29 cellular contexts compared by ENCODE assay signal in the genomic region with DNA sequence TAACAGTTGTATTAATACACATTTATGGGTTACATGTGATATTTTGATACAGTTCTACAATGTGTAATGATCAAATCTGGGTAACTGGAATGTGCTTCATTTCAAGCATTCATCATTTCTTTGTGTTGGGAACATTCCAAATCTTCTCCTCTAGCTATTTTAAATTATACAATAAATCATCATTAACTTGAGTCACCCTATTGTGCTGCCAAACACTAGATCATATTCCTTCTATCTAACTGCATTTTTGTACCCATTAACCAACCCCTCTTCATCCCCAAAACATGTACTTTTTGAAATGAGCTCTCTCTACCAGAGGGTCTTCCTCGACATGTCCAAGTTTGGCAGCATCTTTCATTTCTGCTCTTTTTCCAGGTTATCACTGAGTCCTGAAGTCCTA.
A peak's percentile ranks its signal among the peaks of the same experiment; 100 is the strongest.
DNase-seq lines count a peak whose midpoint lies in the region; ATAC-seq and TF ChIP-seq lines count a peak whose summit lies in the region.
"Had no signal": no experiment of that assay in that cellular context is flagged by ENCODE, and none has a peak within 500 bp of the region (broad histone marks: within the 10 kb centered on the region; RNA-seq: fewer than 3 reads in every experiment).

No MANE protein-coding gene starts in this region.

- H2AFZ ChIP-seq in IMR-90 (replicated peaks; ENCODE audit: low read length, poor library complexity) = no peak overlapping the region

- no peak overlapping the region for H4K91ac ChIP-seq in IMR-90 (ENCODE audit: insufficient read depth, low read depth, low read length)

- intact Hi-C loops in CD4-positive, alpha-beta T cell (cut with DNase I, micrococcal nuclease) = loop anchor here in 1 of 2 experiments (5.0 kb wide), 1 partner anchor 79 kb away; a partner anchor contains a TSS
- intact Hi-C loops in IMR-90 (cut with micrococcal nuclease) = no loop called here
- intact Hi-C loops in Right ventricle myocardium superior (cut with DNase I) = no loop called here
- intact Hi-C loops in transverse colon (cut with DNase I; ENCODE audit: low total_unique reads) = no loop called here

- no peak overlapping the region for H4K8ac ChIP-seq in IMR-90 (ENCODE audit: low read depth in 2 of 2, low read length in 2 of 2)

- TF ChIP-seq POLR2A in IMR-90 (IDR thresholded peaks at IDR 0.05; ENCODE audit: low read depth, low read length) = no peak
- TF ChIP-seq POLR2A in transverse colon (IDR thresholded peaks at IDR 0.05) = no peak

- H3K9me3 ChIP-seq in CD4-positive, alpha-beta T cell (ENCODE audit: control insufficient read depth, low read length) = no peaks in the 10 kb centered on the region
- H3K9me3 ChIP-seq in IMR-90 (ENCODE audit: control insufficient read depth, insufficient read depth, low read length) (no peaks in the 10 kb centered on the region), transverse colon (no peaks in the 10 kb centered on the region)
- H3K9me3 ChIP-seq: neutrophil, spleen, thoracic aorta had no signal

- DNase-seq in CD4-positive, alpha-beta T cell = no peak
- DNase-seq in IMR-90 (peak; percentile 16), astrocyte of the spinal cord (ENCODE audit: low read depth, low spot score) (peak; percentile 8), iris pigment epithelial cell (ENCODE audit: low read depth) (peak; percentile 43), Right ventricle myocardium superior (no peak), cerebellum (ENCODE audit: low spot score) (no peak), transverse colon (no peak)
- DNase-seq: activated CD4-positive, alpha-beta T cell treated with anti-CD3 and anti-CD28 coated beads for 48 hours; activated effector memory CD4-positive, alpha-beta T cell treated with anti-CD3 and anti-CD28 coated beads, Interleukin-2, amount 50 U/mL, for 16 hours; activated naive CD8-positive, alpha-beta T cell treated with anti-CD3 and anti-CD28 coated beads for 36 hours; activated T-cell treated with anti-CD3 and anti-CD28 coated beads, Interleukin-2, amount 50 U/mL, for 1 hour; aorta; CD8-positive, alpha-beta T cell; dermis blood vessel endothelial cell; naive B cell; NCI-H1417 treated with DMSO at 0.1 percent for 48 hours; NCI-H2081 treated with DMSO at 0.1 percent for 48 hours; NCI-H226; NCI-H69; right cardiac atrium; SIG-M5; spleen; stimulated activated CD8-positive, alpha-beta memory T cell treated with anti-CD3 and anti-CD28 coated beads, Interleukin-4, amount 100 ng/mL, for 48 hours; SW 1271 had no signal

- CTCF ChIA-PET in CD4-positive, alpha-beta T cell (lab: Charles Lee) = no interaction called here
- CTCF ChIA-PET in IMR-90 (lab: Yijun Ruan, JAX) = no interaction called here

- no peak overlapping the region for H3K9ac ChIP-seq in IMR-90 (ENCODE audit: low read depth, low read length)

- H3K27ac Mint-ChIP-seq in CD4-positive, alpha-beta T cell = peak overlapping the region; percentile 39
- H3K27ac Mint-ChIP-seq: activated naive CD8-positive, alpha-beta T cell treated with anti-CD3 and anti-CD28 coated beads for 36 hours; mesothelial cell of epicardium; stimulated activated naive CD8-positive, alpha-beta T cell treated with anti-CD3 and anti-CD28 coated beads, Interleukin-15, Interleukin-2, amounts not matched to agents 100 ng/mL and 50 ng/mL, for 24 hours had no signal

- in situ Hi-C loops in IMR-90 (cut with MboI; ENCODE audit: low sequenced_read_pairs) = no loop called here
- in situ Hi-C loops in astrocyte of the spinal cord (cut with HindIII; ENCODE audit: low sequenced_read_pairs) = no loop called here
- in situ Hi-C loops in transverse colon (cut with MboI; ENCODE audit: low pct_ligation_motif_present in 1 of 4, low pct_unique_long_range_greater_than_20kb in 1 of 4, low sequenced_read_pairs in 3 of 4) = no loop called here

- H3K27ac ChIP-seq in CD4-positive, alpha-beta T cell (ENCODE audit: low read depth, low read length) = no peak overlapping the region
- H3K27ac ChIP-seq in IMR-90 (ENCODE audit: insufficient read depth, low read length) (no peak overlapping the region), transverse colon (no peak overlapping the region)
- H3K27ac ChIP-seq: neutrophil, spleen, thoracic aorta had no signal

- TF ChIP-seq EP300 in transverse colon (IDR thresholded peaks at IDR 0.05; ENCODE audit: low read depth) = no peak

- no peak overlapping the region for H3K4me3 Mint-ChIP-seq in CD4-positive, alpha-beta T cell
- H3K4me3 Mint-ChIP-seq: activated naive CD8-positive, alpha-beta T cell treated with anti-CD3 and anti-CD28 coated beads for 36 hours; CD8-positive, alpha-beta T cell; mesothelial cell of epicardium; stimulated activated naive CD8-positive, alpha-beta T cell treated with anti-CD3 and anti-CD28 coated beads, Interleukin-15, Interleukin-2, amounts not matched to agents 100 ng/mL and 50 ng/mL, for 24 hours had no signal

- no peak overlapping the region for H3K18ac ChIP-seq in IMR-90 (ENCODE audit: low read depth, low read length)

- H3K4me3 ChIP-seq in IMR-90 (ENCODE audit: insufficient read depth, low read depth, low read length) (no peak overlapping the region), astrocyte of the spinal cord (ENCODE audit: low read depth, low read length) (no peak overlapping the region), transverse colon (no peak overlapping the region)
- H3K4me3 ChIP-seq: spleen, thoracic aorta had no signal

- H3K4me2 ChIP-seq in IMR-90 (ENCODE audit: low read depth, low read length) = no peak overlapping the region

- no peaks in the 10 kb centered on the region for H4K20me1 ChIP-seq in IMR-90 (ENCODE audit: insufficient read depth, low read length)

- ATAC-seq in CD4-positive, alpha-beta T cell (ENCODE audit: poor library complexity) = no peak
- ATAC-seq in IMR-90 (ENCODE audit: low read depth) = no peak
- ATAC-seq in Right ventricle myocardium superior (ENCODE audit: poor library complexity) = no peak
- no peak for ATAC-seq in GM19023 (IDR thresholded peaks at IDR 0.05; ENCODE audit: unreplicated experiment)
- ATAC-seq: CD8-positive, alpha-beta T cell; right cardiac atrium had no signal

- no peaks in the 10 kb centered on the region for H3K27me3 Mint-ChIP-seq in CD4-positive, alpha-beta T cell
- H3K27me3 Mint-ChIP-seq: naive B cell; stimulated activated naive CD8-positive, alpha-beta T cell treated with anti-CD3 and anti-CD28 coated beads, Interleukin-15, Interleukin-2, amounts not matched to agents 100 ng/mL and 50 ng/mL, for 24 hours had no signal

- dilution Hi-C loops in IMR-90 (cut with HindIII; ENCODE audit: low sequenced_read_pairs, unreplicated experiment) = no loop called here

- H3K9me1 ChIP-seq in IMR-90 (ENCODE audit: insufficient read depth, low read length) = no peaks in the 10 kb centered on the region

- H3K9me3 Mint-ChIP-seq in CD4-positive, alpha-beta T cell = no peaks in the 10 kb centered on the region
- H3K9me3 Mint-ChIP-seq: activated naive CD8-positive, alpha-beta T cell treated with anti-CD3 and anti-CD28 coated beads for 36 hours; CD8-positive, alpha-beta T cell; mesothelial cell of epicardium; naive B cell; stimulated activated naive CD8-positive, alpha-beta T cell treated with anti-CD3 and anti-CD28 coated beads, Interleukin-15, Interleukin-2, amounts not matched to agents 100 ng/mL and 50 ng/mL, for 24 hours had no signal

- H3K4me1 ChIP-seq in IMR-90 (ENCODE audit: control insufficient read depth, insufficient read depth, low read length) (peaks cover 4% of the 10 kb centered on the region), transverse colon (peaks cover 0 to 2% (median 0%) of the 10 kb centered on the region in 4 donors)

- H3K36me3 Mint-ChIP-seq in CD4-positive, alpha-beta T cell (ENCODE audit: low read depth) = no peaks in the 10 kb centered on the region
- H3K36me3 Mint-ChIP-seq: activated naive CD8-positive, alpha-beta T cell treated with anti-CD3 and anti-CD28 coated beads for 36 hours; CD8-positive, alpha-beta T cell; mesothelial cell of epicardium; naive B cell had no signal

- 100% methylated on average over 1 of the region's 1 CpG; no CpG with 5 or more reads in 1 of the 2 experiments for WGBS in IMR-90 (ENCODE audit: extremely low coverage in 2 of 2, insufficient read length in 1 of 2), 2 experiments
- 87 to 100% methylated on average over 1 of the region's 1 CpG for WGBS in transverse colon (ENCODE audit: low coverage in 1 of 2), 2 donors

- H3K56ac ChIP-seq in IMR-90 (ENCODE audit: extremely low read depth, insufficient read depth, low read length) = no peak overlapping the region

- no peak overlapping the region for H3K23ac ChIP-seq in IMR-90 (ENCODE audit: low read depth, low read length)

- no peak overlapping the region for H2BK15ac ChIP-seq in IMR-90 (ENCODE audit: low read depth, low read length)

- no peak overlapping the region for H2BK5ac ChIP-seq in IMR-90 (ENCODE audit: low read depth, low read length, poor library complexity, severe bottlenecking)

- no peak for TF ChIP-seq RAD21 in IMR-90 (IDR thresholded peaks at IDR 0.05; ENCODE audit: low read length)

- H2AK9ac ChIP-seq in IMR-90 (replicated peaks; ENCODE audit: low read depth, low read length, poor library complexity) = no peak overlapping the region

- no peak overlapping the region for H3K4ac ChIP-seq in IMR-90 (ENCODE audit: low read depth, low read length)

- POLR2A ChIA-PET in CD4-positive, alpha-beta T cell (lab: Charles Lee) = interaction anchor here (0.6 to 1.5 kb wide), 4 partner anchors 15 to 34 kb away, joined by 3 read pairs; no protein-coding TSS in a partner anchor
- POLR2A ChIA-PET in IMR-90 (lab: Charles Lee; ENCODE audit: unreplicated experiment) = interaction anchor here (0.6 kb wide), 1 partner anchor 288 kb away, joined by 3 read pairs; no protein-coding TSS in a partner anchor

- BruUV-seq in IMR-90 (replicated peaks; lab: Mats Ljungman, UMichigan) = no TSS peak

- H3K4me1 Mint-ChIP-seq in CD4-positive, alpha-beta T cell (ENCODE audit: low read depth) = peaks cover 66% of the 10 kb centered on the region

- TF ChIP-seq CTCF in CD4-positive, alpha-beta T cell (IDR thresholded peaks at IDR 0.05) = no peak
- TF ChIP-seq CTCF in IMR-90 (conservative IDR thresholded peaks at IDR 0.05; ENCODE audit: low read depth, low read length) (no peak), astrocyte of the spinal cord (IDR thresholded peaks at IDR 0.05; ENCODE audit: low read depth, low read length) (no peak), transverse colon (IDR thresholded peaks at IDR 0.05) (no peak)

- H3K79me1 ChIP-seq in IMR-90 (ENCODE audit: low read depth in 1 of 2, low read length in 2 of 2) = no peaks in the 10 kb centered on the region

- H3K27me3 ChIP-seq in CD4-positive, alpha-beta T cell (ENCODE audit: control insufficient read depth, insufficient read depth, low read length) = no peaks in the 10 kb centered on the region
- no peaks in the 10 kb centered on the region; the same call in 1 of the 2 replicates for H3K27me3 ChIP-seq in IMR-90 (ENCODE audit: control insufficient read depth, insufficient read depth, low read length)
- H3K27me3 ChIP-seq in transverse colon = no peaks in the 10 kb centered on the region
- H3K27me3 ChIP-seq: neutrophil, spleen had no signal

- no peak overlapping the region for H3K14ac ChIP-seq in IMR-90 (replicated peaks; ENCODE audit: low read depth, low read length)

- H2BK20ac ChIP-seq in IMR-90 (ENCODE audit: low read depth, low read length) = no peak overlapping the region

- H2BK120ac ChIP-seq in IMR-90 (ENCODE audit: low read depth, low read length) = no peak overlapping the region

- no peak overlapping the region for H2AK5ac ChIP-seq in IMR-90 (ENCODE audit: low read depth, low read length)

- H4K5ac ChIP-seq in IMR-90 (ENCODE audit: low read depth, low read length) = no peak overlapping the region

- H3K36me3 ChIP-seq in IMR-90 (ENCODE audit: control insufficient read depth, insufficient read depth, low read length) = no peaks in the 10 kb centered on the region
- no peaks in the 10 kb centered on the region for H3K36me3 ChIP-seq in transverse colon
- H3K36me3 ChIP-seq: neutrophil, spleen, thoracic aorta had no signal

Comparison
In these comparisons a context has a peak if more than half of its experiments do, and no peak if none do; other contexts are left out.
1. DNase-seq: peak in IMR-90 (single experiment), astrocyte of the spinal cord (single experiment) and iris pigment epithelial cell (single experiment); none in CD4-positive, alpha-beta T cell (0 of 10), Right ventricle myocardium superior (single experiment), cerebellum (single experiment) and transverse colon (single experiment).